Comparison of ENCODE assay signal across 8 cellular contexts in the genomic region with DNA sequence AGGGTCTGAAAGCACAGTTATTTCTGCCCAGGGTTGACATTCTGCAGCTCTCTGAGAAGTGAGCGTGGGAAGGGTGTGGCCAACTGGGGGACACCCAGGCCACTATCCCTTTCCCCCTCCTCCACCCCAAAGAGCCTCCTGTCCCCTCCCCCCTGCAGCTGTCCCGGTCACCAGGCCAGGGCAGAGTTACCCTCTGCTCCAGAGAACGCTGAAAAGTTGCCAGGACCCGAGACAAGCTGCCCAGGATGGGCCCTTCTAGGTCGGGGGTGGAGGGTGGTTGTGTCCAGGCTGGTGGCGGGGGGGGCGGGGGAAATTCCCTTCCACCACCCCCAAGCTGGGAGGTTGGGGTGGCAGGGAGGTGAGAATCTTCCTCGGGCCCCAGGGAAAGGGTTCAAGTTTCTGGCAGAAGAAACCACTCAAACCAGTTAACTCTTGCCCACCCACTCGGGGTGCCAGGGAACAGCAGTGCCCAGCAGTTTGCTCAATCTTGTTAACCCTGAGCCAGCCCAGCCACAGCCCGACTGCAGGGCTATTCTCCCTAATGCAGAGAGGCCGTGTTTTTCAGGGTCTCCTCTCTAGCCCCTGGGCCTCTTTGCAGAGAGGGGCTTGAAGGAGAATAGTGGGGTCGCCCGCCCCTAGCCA. TPM values are rescaled to one million over a fixed set of nuclear protein-coding genes. Genes with fewer than 3 reads are reported as not detected.
DNase-seq lines count a peak whose midpoint lies in the region; ATAC-seq and TF ChIP-seq lines count a peak whose summit lies in the region.

No MANE protein-coding gene starts in this region.

- H3K9me3 ChIP-seq in HAP-1 (no peaks in the 10 kb centered on the region), heart right ventricle (no peaks in the 10 kb centered on the region), gastrocnemius medialis (no peaks in the 10 kb centered on the region)

- H3K27ac ChIP-seq in heart right ventricle, result peak overlapping the region; percentile 88 to 99 (median 95)
- H3K27ac ChIP-seq in gastrocnemius medialis, result peak overlapping the region; percentile 88 to 95 (median 91)

- no peak for TF ChIP-seq POLR2A in gastrocnemius medialis (IDR thresholded peaks at IDR 0.05)

- 7 to 9% methylated on average over 13 of the region's 13 CpGs for WGBS in heart right ventricle, 2 donors

- H3K27me3 ChIP-seq in HAP-1 (ENCODE audit: low read depth), result no peaks in the 10 kb centered on the region
- no peaks in the 10 kb centered on the region for H3K27me3 ChIP-seq in heart right ventricle
- H3K27me3 ChIP-seq in gastrocnemius medialis, result no peaks in the 10 kb centered on the region

- TF ChIP-seq CTCF in heart right ventricle (IDR thresholded peaks at IDR 0.05) (no peak), gastrocnemius medialis (IDR thresholded peaks at IDR 0.05 in 4 of 5, conservative IDR thresholded peaks at IDR 0.05 in 1 of 5) (no peak)

- H3K36me3 ChIP-seq in HAP-1 (replicated peaks), result no peaks in the 10 kb centered on the region
- peaks cover 0 to 38% (median 3%) of the 10 kb centered on the region in 9 donors for H3K36me3 ChIP-seq in heart right ventricle
- H3K36me3 ChIP-seq in gastrocnemius medialis, result peaks cover 0 to 27% of the 10 kb centered on the region in 2 donors

- H3K4me1 ChIP-seq in HAP-1, result peaks cover 27% of the 10 kb centered on the region
- H3K4me1 ChIP-seq in heart right ventricle, result peaks cover 10 to 56% (median 47%) of the 10 kb centered on the region in 9 donors
- H3K4me1 ChIP-seq in gastrocnemius medialis, result peaks cover 33 to 40% of the 10 kb centered on the region in 2 donors

- intact Hi-C loops in heart right ventricle (cut with DNase I), result loop anchor here in 4 of 10 donors (1.0 to 5.0 kb wide), 4 partner anchors 17 to 77 kb away; partner anchors contain the start of gene PDXP (in 4 of the 4)
- intact Hi-C loops in gastrocnemius medialis (cut with DNase I; ENCODE audit: low total_unique reads), result loop anchor here (1.0 to 5.0 kb wide), 6 partner anchors 18 to 479 kb away; partner anchors contain the start of genes GCAT, GGA1 and PDXP

- in situ Hi-C loops in HAP-1 (cut with MboI; ENCODE audit: low sequenced_read_pairs), result no loop called here
- in situ Hi-C loops in gastrocnemius medialis (cut with MboI; ENCODE audit: low sequenced_read_pairs in 4 of 4), result no loop called here

- peak overlapping the region; percentile 33 for H3K4me3 ChIP-seq in HAP-1
- H3K4me3 ChIP-seq in heart right ventricle, result peak overlapping the region; percentile 23 to 79 (median 72)
- peak overlapping the region; percentile 57 to 74 (median 70) for H3K4me3 ChIP-seq in gastrocnemius medialis

- ATAC-seq in heart right ventricle, result peak; percentile 0 to 52 (median 25)
- ATAC-seq in gastrocnemius medialis, result peak; percentile 65 to 66
- no peak for ATAC-seq in GM21825 (IDR thresholded peaks at IDR 0.05; ENCODE audit: unreplicated experiment)
- no peak for ATAC-seq in HG03175 (IDR thresholded peaks at IDR 0.05; ENCODE audit: unreplicated experiment)

- DNase-seq in A172 (ENCODE audit: low spot score), result peak; percentile 38
- DNase-seq in HAP-1 (ENCODE audit: low spot score in 2 of 2), result peak in 1 of 2 experiments; percentile 41
- peak; percentile 26 for DNase-seq in activated gamma-delta T cell (lab: John Stamatoyannopoulos, UW)
- DNase-seq in heart right ventricle, result peak; percentile 66 to 70
- peak; percentile 84 to 88 for DNase-seq in gastrocnemius medialis
- no peak for DNase-seq in NCI-H2081 (lab: John Stamatoyannopoulos, UW)

RNA-seq across cellular contexts. Expression of gene LGALS1, which starts 0.6 kb away (rescaled TPM):
- 3,374 and 3,537 TPM in 2 replicates for total RNA-seq in A172 (2014; rRNA removed; shearing (Covaris generic))
- 1,000 to 10,000 TPM in 2 of 10 donors, 100 to 1,000 TPM in 8; 651 to 1,550 (median 786) TPM for total RNA-seq in heart right ventricle
- 1,000 to 10,000 TPM; 1,777 to 4,200 TPM for polyA plus RNA-seq in heart right ventricle
- 1,000 to 10,000 TPM in 3 of 4 donors, 100 to 1,000 TPM in 1; 561 to 1,888 (median 1,101) TPM for total RNA-seq in gastrocnemius medialis

RNA-seq across cellular contexts. Expression of gene NOL12, which starts 10.1 kb away (rescaled TPM):
- 24.2 and 56.1 TPM in 2 replicates for total RNA-seq in A172 (2014; rRNA removed; shearing (Covaris generic))
- total RNA-seq in heart right ventricle, result 10 to 100 TPM; 10.8 to 16.8 (median 12.7) TPM
- 10 to 100 TPM; 19.6 to 35.3 TPM for polyA plus RNA-seq in heart right ventricle
- total RNA-seq in gastrocnemius medialis, result 10 to 100 TPM; 10.0 to 21.7 (median 16.6) TPM

RNA-seq across cellular contexts. Expression of gene PDXP, which starts 17.5 kb away (rescaled TPM):
- 10.8 and 11.7 TPM in 2 replicates for total RNA-seq in A172 (2014; rRNA removed; shearing (Covaris generic))
- total RNA-seq in heart right ventricle, result 10 to 100 TPM; 16.6 to 29.9 (median 21.2) TPM
- polyA plus RNA-seq in heart right ventricle, result 10 to 100 TPM in 1 of 2 donors, 1 to 10 TPM in 1; 5.3 to 26.9 TPM
- 10 to 100 TPM; 10.3 to 28.7 (median 16.6) TPM for total RNA-seq in gastrocnemius medialis

RNA-seq across cellular contexts. Expression of gene TRIOBP, which starts 20.8 kb away (rescaled TPM):
- total RNA-seq in A172 (2014; rRNA removed; shearing (Covaris generic)), result 41.4 and 43.4 TPM in 2 replicates
- 100 to 1,000 TPM in 1 of 10 donors, 10 to 100 TPM in 9; 63.2 to 115 (median 82.4) TPM for total RNA-seq in heart right ventricle
- 10 to 100 TPM; 34.7 to 94.1 TPM for polyA plus RNA-seq in heart right ventricle
- 10 to 100 TPM; 21.7 to 38.2 (median 30.3) TPM for total RNA-seq in gastrocnemius medialis

RNA-seq across cellular contexts. Expression of gene SH3BP1, which starts 36.6 kb away (rescaled TPM):
- 0.07 TPM in 1 of 2 replicates, not detected in the other for total RNA-seq in A172 (2014; rRNA removed; shearing (Covaris generic))
- total RNA-seq in heart right ventricle (1 to 10 TPM in 8 of 10 donors, under 1 TPM in 2; 0.50 to 9.3 (median 2.7) TPM), gastrocnemius medialis (1 to 10 TPM in 3 of 4 donors, not detected in 1; 1.1 to 1.8 (median 1.6) TPM)
- polyA plus RNA-seq in heart right ventricle, result 1 to 10 TPM; 1.4 to 1.5 TPM

Comparison
In these comparisons a context has a peak if more than half of its experiments do, and no peak if none do; other contexts are left out.
1. DNase-seq: peak in A172 (single experiment), activated gamma-delta T cell (single experiment), heart right ventricle (2 of 2) and gastrocnemius medialis (2 of 2); none in NCI-H2081 (0 of 2).
2. ATAC-seq: peak in heart right ventricle (8 of 8) and gastrocnemius medialis (2 of 2); none in GM21825 (single experiment) and HG03175 (single experiment).
3. Peak in every context shown above with its lines, with median percentiles within 50 percentile points of each other: H3K4me3 ChIP-seq.